8 cellular contexts compared by ENCODE assay signal in genomic region chr15:33195283-33195682, GRCh38. TPM values are rescaled to one million over a fixed set of nuclear protein-coding genes. Genes with fewer than 3 reads are reported as not detected.
DNase-seq lines count a peak whose midpoint lies in the region; TF ChIP-seq lines count a peak whose summit lies in the region.

No MANE protein-coding gene starts in this region.

- H2AFZ ChIP-seq in neuron (ENCODE audit: low read depth, low read length): peak overlapping the region; percentile 94

- CTCF ChIA-PET in BJ (lab: Yijun Ruan, JAX): no interaction called here

- peaks cover 7% of the 10 kb centered on the region for H3K27me3 ChIP-seq in BJ (ENCODE audit: control insufficient read depth, insufficient read depth, low read length)
- H3K27me3 ChIP-seq in NT2/D1 (ENCODE audit: insufficient read depth, insufficient read length): peaks cover 2% of the 10 kb centered on the region
- no peaks in the 10 kb centered on the region for H3K27me3 ChIP-seq in neuron (ENCODE audit: insufficient read depth, low read length)

- intact Hi-C loops in posterior vena cava (cut with DNase I): no loop called here

- no peak for DNase-seq in BJ (ENCODE audit: low read depth)
- DNase-seq in NT2/D1 (ENCODE audit: low read depth, low spot score): no peak
- peak; percentile 41 for DNase-seq in epithelial cell of proximal tubule (ENCODE audit: low read depth)
- DNase-seq in posterior vena cava (ENCODE audit: low spot score): no peak
- DNase-seq in HuH-7 (ENCODE audit: low spot score): no peak
- no peak for DNase-seq in EL
- no peak for DNase-seq in iPS-NIHi11 (ENCODE audit: low spot score)

- H3K36me3 ChIP-seq in BJ (ENCODE audit: control insufficient read depth, insufficient read depth, low read length) (no peaks in the 10 kb centered on the region), NT2/D1 (ENCODE audit: insufficient read depth, insufficient read length, low read length) (no peaks in the 10 kb centered on the region), neuron (ENCODE audit: insufficient read depth, low read length) (no peaks in the 10 kb centered on the region)

- peak overlapping the region; percentile 51 for H3K9ac ChIP-seq in NT2/D1 (ENCODE audit: insufficient read length, low read depth)

- peak overlapping the region; percentile 45 for H3K4me3 ChIP-seq in BJ (ENCODE audit: low read depth, low read length)
- H3K4me3 ChIP-seq in NT2/D1 (ENCODE audit: insufficient read length, low read depth): peak overlapping the region; percentile 59
- H3K4me3 ChIP-seq in epithelial cell of proximal tubule (ENCODE audit: low read depth, low read length): peak overlapping the region; percentile 61
- H3K4me3 ChIP-seq in neuron (ENCODE audit: low read length): peak overlapping the region; percentile 67

- H3K4me1 ChIP-seq in NT2/D1 (ENCODE audit: insufficient read depth, insufficient read length): peaks cover 5% of the 10 kb centered on the region
- peaks cover 12% of the 10 kb centered on the region for H3K4me1 ChIP-seq in neuron (ENCODE audit: insufficient read depth, low read length)

- POLR2A ChIA-PET in BJ (lab: Charles Lee): no interaction called here

- TF ChIP-seq CTCF in BJ (IDR thresholded peaks at IDR 0.05; ENCODE audit: insufficient read depth, low read depth, low read length) (no peak), epithelial cell of proximal tubule (conservative IDR thresholded peaks at IDR 0.05; ENCODE audit: low read depth, low read length) (no peak)

- H3K9me3 ChIP-seq in NT2/D1 (ENCODE audit: insufficient read depth, low read length): no peaks in the 10 kb centered on the region
- H3K9me3 ChIP-seq in neuron (ENCODE audit: low read length): no peaks in the 10 kb centered on the region

RNA-seq across cellular contexts. Expression of gene FMN1, which starts 0.8 kb away (rescaled TPM):
- polyA plus RNA-seq in BJ (2011; rRNA removed): 2.6 and 3.5 TPM in 2 replicates
- 6.1 and 9.8 TPM in 2 replicates for polyA minus RNA-seq in BJ (2011; rRNA and poly(A)+ RNA removed)
- total RNA-seq in epithelial cell of proximal tubule (2.7 and 4.3 TPM in 2 replicates), posterior vena cava (10 to 100 TPM; 20.2 to 26.6 TPM)
